ENCODE assay signal across 1 cellular context in genomic region chr9:92507005-92507404, GRCh38.
TF ChIP-seq lines count a peak whose summit lies in the region.

No MANE protein-coding gene starts in this region.

TF ChIP-seq in K562, 482 proteins besides CTCF, POLR2A, EP300 and RAD21 (continued from another document):
- 0 out of 2 replicates have a peak, but pooled peaks have one; percentile 39 for TF ChIP-seq ETV1 (tag; conservative IDR thresholded peaks at IDR 0.05; ENCODE audit: low read depth)
- TF ChIP-seq FOXJ3 (CRISPR knock-in tag; IDR thresholded peaks at IDR 0.05), result no peak
- TF ChIP-seq SNAPC5 (CRISPR knock-in tag; IDR thresholded peaks at IDR 0.05), result no peak
- no peak for TF ChIP-seq SUPT5H (IDR thresholded peaks at IDR 0.05)
- TF ChIP-seq MAFK (IDR thresholded peaks at IDR 0.05; ENCODE audit: low read length), result no peak
